ENCODE assay signal across 19 cellular contexts in the genomic region with DNA sequence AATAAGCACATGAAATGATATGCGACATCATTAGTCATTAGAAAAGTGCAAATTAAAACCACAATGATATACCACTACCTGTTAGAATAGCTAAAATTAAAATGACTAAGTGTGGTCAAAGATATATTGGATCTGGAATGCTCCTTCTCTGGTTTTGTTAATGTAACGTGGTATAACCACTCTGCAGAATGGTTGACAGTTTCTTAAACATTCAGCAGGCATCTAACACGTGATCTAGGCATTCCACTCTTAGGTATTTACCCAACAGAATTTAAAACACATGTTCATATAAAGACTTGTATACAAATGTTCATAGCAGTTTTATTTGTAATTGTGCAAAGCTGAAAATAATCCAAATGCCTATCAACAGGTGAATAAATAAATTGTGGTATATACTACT.
"Had no signal": no experiment of that assay in that cellular context is flagged by ENCODE, and none has a peak within 500 bp of the region (broad histone marks: within the 10 kb centered on the region; RNA-seq: fewer than 3 reads in every experiment).

No MANE protein-coding gene starts in this region.

- H3K27ac ChIP-seq: epithelial cell of prostate, esophagus muscularis mucosa, hepatocyte, left ventricle myocardium inferior, lower lobe of right lung, skin epidermis, stomach, thoracic aorta, transverse colon had no signal

- H3K36me3 ChIP-seq: esophagus muscularis mucosa, left ventricle myocardium inferior, lower lobe of right lung, stomach, thoracic aorta, transverse colon had no signal

- H3K27me3 ChIP-seq: esophagus muscularis mucosa, hepatocyte, stomach, transverse colon had no signal

- H3K9me3 ChIP-seq: esophagus muscularis mucosa, left ventricle myocardium inferior, lower lobe of right lung, stomach, thoracic aorta, transverse colon had no signal

- H3K4me1 ChIP-seq: esophagus muscularis mucosa, left ventricle myocardium inferior, lower lobe of right lung, stomach, transverse colon had no signal

- H2AFZ ChIP-seq: hepatocyte had no signal

- H3K79me2 ChIP-seq: hepatocyte had no signal

- H3K4me3 ChIP-seq: esophagus muscularis mucosa, hepatocyte, left ventricle myocardium inferior, lower lobe of right lung, skin epidermis, stomach, thoracic aorta, transverse colon had no signal

- H3K4me2 ChIP-seq: hepatocyte had no signal

- DNase-seq: effector memory CD8-positive, alpha-beta T cell; foreskin melanocyte; head of caudate nucleus; kidney; left cardiac atrium; left ventricle myocardium inferior; lower lobe of right lung; natural killer cell; posterior cingulate gyrus; stimulated activated CD4-positive, alpha-beta T cell treated with anti-CD3 and anti-CD28 coated beads, Interleukin-12 subunit alpha, Interleukin-12 subunit beta, amount 100 ng/mL, for 4 hours; stimulated activated naive CD4-positive, alpha-beta T cell; stomach; substantia nigra; transverse colon had no signal
